In the genomic region with DNA sequence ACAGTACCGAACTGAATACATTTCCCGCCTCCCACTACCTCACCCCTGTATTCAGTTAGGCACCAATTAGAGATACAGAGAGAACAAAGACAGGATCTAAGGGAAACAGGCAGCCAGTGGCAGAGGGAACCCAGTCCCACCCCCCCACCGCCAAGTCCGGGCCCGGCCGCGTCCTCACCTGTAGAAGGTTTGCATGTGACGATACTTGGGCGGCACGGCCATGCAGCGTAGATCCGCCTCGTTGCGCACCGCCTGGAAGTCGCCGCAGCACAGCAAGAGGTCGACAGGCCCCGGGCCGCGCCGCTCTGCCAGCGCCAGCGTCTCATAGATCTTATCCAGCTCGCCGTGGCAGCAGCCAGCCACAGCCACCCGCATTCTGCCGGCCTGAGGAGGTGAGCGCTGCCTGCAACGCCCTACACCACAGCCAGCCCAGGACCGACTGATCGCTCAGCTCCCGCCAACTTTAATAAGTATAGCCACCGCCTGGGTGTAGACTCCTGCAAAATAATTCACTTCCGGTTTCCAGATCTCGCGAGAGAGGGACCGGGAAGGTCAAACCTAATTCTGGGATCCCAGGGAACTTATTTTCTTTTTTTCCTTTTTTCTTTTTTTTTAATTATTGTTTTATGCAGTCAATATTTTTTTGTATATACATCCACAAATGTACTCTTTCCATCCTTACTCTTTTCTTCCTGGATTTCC, we compare ENCODE assay signal across 8 cellular contexts. TPM values are rescaled to one million over a fixed set of nuclear protein-coding genes. Genes with fewer than 3 reads are reported as not detected.
DNase-seq lines count a peak whose midpoint lies in the region; ATAC-seq and TF ChIP-seq lines count a peak whose summit lies in the region.

A gene with protein sequence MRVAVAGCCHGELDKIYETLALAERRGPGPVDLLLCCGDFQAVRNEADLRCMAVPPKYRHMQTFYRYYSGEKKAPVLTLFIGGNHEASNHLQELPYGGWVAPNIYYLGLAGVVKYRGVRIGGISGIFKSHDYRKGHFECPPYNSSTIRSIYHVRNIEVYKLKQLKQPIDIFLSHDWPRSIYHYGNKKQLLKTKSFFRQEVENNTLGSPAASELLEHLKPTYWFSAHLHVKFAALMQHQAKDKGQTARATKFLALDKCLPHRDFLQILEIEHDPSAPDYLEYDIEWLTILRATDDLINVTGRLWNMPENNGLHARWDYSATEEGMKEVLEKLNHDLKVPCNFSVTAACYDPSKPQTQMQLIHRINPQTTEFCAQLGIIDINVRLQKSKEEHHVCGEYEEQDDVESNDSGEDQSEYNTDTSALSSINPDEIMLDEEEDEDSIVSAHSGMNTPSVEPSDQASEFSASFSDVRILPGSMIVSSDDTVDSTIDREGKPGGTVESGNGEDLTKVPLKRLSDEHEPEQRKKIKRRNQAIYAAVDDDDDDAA (minus strand): TSS at position 501 of the 702 bp plus-strand sequence. CDS start 126 bp downstream, at position 375.

- POLR2A ChIA-PET in naive thymus-derived CD8-positive, alpha-beta T cell (lab: Charles Lee), result interaction anchor here (1.0 to 5.1 kb wide), 8 partner anchors 8 to 1978 kb away, joined by 3 to 53 read pairs (median 4); partner anchors contain the start of genes ARMC8, COPB2, FAIM and MSL2

- H3K27ac Mint-ChIP-seq in activated T-helper 2 cell treated with anti-CD3 and anti-CD28 coated beads, Interferon-gamma antibody, Interleukin-2, Interleukin-4, amounts not matched to agents 10 μg/mL and 5 μg/mL and 100 μg/mL, durations not matched to agents 14 hours and 24 hours and 36 hours, result peak within 1 kb of the TSS; percentile 92
- H3K27ac Mint-ChIP-seq in naive thymus-derived CD8-positive, alpha-beta T cell, result peak within 1 kb of the TSS; percentile 95 to 99 (median 98)

- intact Hi-C loops in activated T-helper 2 cell treated with anti-CD3 and anti-CD28 coated beads, Interferon-gamma antibody, Interleukin-2, Interleukin-4, amounts not matched to agents 10 μg/mL and 5 μg/mL and 100 μg/mL, durations not matched to agents 14 hours and 24 hours and 36 hours (cut with micrococcal nuclease), result loop anchor here (1.0 to 5.0 kb wide), 2 partner anchors 13 to 107 kb away; partner anchors contain the start of gene ARMC8

- peaks cover 38% of the 10 kb centered on the region for H3K36me3 Mint-ChIP-seq in activated T-helper 2 cell treated with anti-CD3 and anti-CD28 coated beads, Interferon-gamma antibody, Interleukin-2, Interleukin-4, amounts not matched to agents 10 μg/mL and 5 μg/mL and 100 μg/mL, durations not matched to agents 14 hours and 24 hours and 36 hours (ENCODE audit: low read depth)
- H3K36me3 Mint-ChIP-seq in naive thymus-derived CD8-positive, alpha-beta T cell, result peaks cover 0 to 31% (median 2%) of the 10 kb centered on the region in 3 donors

- H3K4me3 Mint-ChIP-seq in activated T-helper 2 cell treated with anti-CD3 and anti-CD28 coated beads, Interferon-gamma antibody, Interleukin-2, Interleukin-4, amounts not matched to agents 10 μg/mL and 5 μg/mL and 100 μg/mL, durations not matched to agents 14 hours and 24 hours and 36 hours (ENCODE audit: low read depth), result peak within 1 kb of the TSS; percentile 94
- peak within 1 kb of the TSS; percentile 92 to 100 (median 98) for H3K4me3 Mint-ChIP-seq in naive thymus-derived CD8-positive, alpha-beta T cell

- H3K27me3 Mint-ChIP-seq in activated T-helper 2 cell treated with anti-CD3 and anti-CD28 coated beads, Interferon-gamma antibody, Interleukin-2, Interleukin-4, amounts not matched to agents 10 μg/mL and 5 μg/mL and 100 μg/mL, durations not matched to agents 14 hours and 24 hours and 36 hours (ENCODE audit: low read depth), result peaks cover 4% of the 10 kb centered on the region
- H3K27me3 Mint-ChIP-seq in naive thymus-derived CD8-positive, alpha-beta T cell, result no peaks in the 10 kb centered on the region

- TF ChIP-seq CTCF in LNCaP clone FGC (IDR thresholded peaks at IDR 0.05; ENCODE audit: control insufficient read depth, extremely low read depth, insufficient read depth), result no peak

- DNase-seq in ELF-1 (ENCODE audit: low read depth, low spot score), result peak; percentile 88
- DNase-seq in H4 (ENCODE audit: low spot score), result peak; percentile 80
- peak; percentile 64 for DNase-seq in LNCaP clone FGC (ENCODE audit: low read depth)
- peak; percentile 66 for DNase-seq in activated T-helper 2 cell treated with anti-CD3 and anti-CD28 coated beads, Interferon-gamma antibody, Interleukin-2, Interleukin-4, amounts not matched to agents 10 μg/mL and 5 μg/mL and 100 μg/mL, durations not matched to agents 14 hours and 24 hours and 36 hours (ENCODE audit: low spot score)
- peak; percentile 88 for DNase-seq in fibroblast of peridontal ligament (ENCODE audit: extremely low read depth)
- DNase-seq in naive thymus-derived CD8-positive, alpha-beta T cell, result peak; percentile 56 to 89 (median 77)
- DNase-seq in stimulated activated naive CD4-positive, alpha-beta T cell treated with Interleukin-2 at 50 U/mL for 16 hours (lab: John Stamatoyannopoulos, UW), result peak; percentile 81

- peaks cover 29% of the 10 kb centered on the region for H3K4me1 Mint-ChIP-seq in activated T-helper 2 cell treated with anti-CD3 and anti-CD28 coated beads, Interferon-gamma antibody, Interleukin-2, Interleukin-4, amounts not matched to agents 10 μg/mL and 5 μg/mL and 100 μg/mL, durations not matched to agents 14 hours and 24 hours and 36 hours (ENCODE audit: low read depth)
- peaks cover 10 to 45% (median 37%) of the 10 kb centered on the region in 4 donors for H3K4me1 Mint-ChIP-seq in naive thymus-derived CD8-positive, alpha-beta T cell

- TF ChIP-seq POLR2A in Raji (IDR thresholded peaks at IDR 0.05; ENCODE audit: insufficient read depth, low read depth, low read length), result peak; percentile 96

- peak within 1 kb of the TSS; percentile 87 for H3K4me3 ChIP-seq in LNCaP clone FGC (ENCODE audit: low read depth, low read length)

- no peaks in the 10 kb centered on the region for H3K9me3 Mint-ChIP-seq in activated T-helper 2 cell treated with anti-CD3 and anti-CD28 coated beads, Interferon-gamma antibody, Interleukin-2, Interleukin-4, amounts not matched to agents 10 μg/mL and 5 μg/mL and 100 μg/mL, durations not matched to agents 14 hours and 24 hours and 36 hours
- H3K9me3 Mint-ChIP-seq in naive thymus-derived CD8-positive, alpha-beta T cell, result no peaks in the 10 kb centered on the region

- ATAC-seq in naive thymus-derived CD8-positive, alpha-beta T cell, result peak; percentile 87 to 91

RNA-seq across cellular contexts. Expression of the gene that starts here (rescaled TPM):
- 27.6 and 31.9 TPM in 2 replicates for total RNA-seq in H4 (2014; rRNA removed; shearing (Covaris generic))
- 22.0 and 22.3 TPM in 2 replicates for total RNA-seq in activated T-helper 2 cell treated with anti-CD3 and anti-CD28 coated beads, Interferon-gamma antibody, Interleukin-2, Interleukin-4, amounts not matched to agents 10 μg/mL and 5 μg/mL and 100 μg/mL, durations not matched to agents 14 hours and 24 hours and 36 hours
- 10 to 100 TPM; 27.0 to 27.1 TPM for total RNA-seq in naive thymus-derived CD8-positive, alpha-beta T cell
- 10 to 100 TPM in 2 of 3 donors, 1 to 10 TPM in 1; 9.9 to 13.7 (median 10.0) TPM for polyA plus RNA-seq in naive thymus-derived CD8-positive, alpha-beta T cell

Comparison
In these comparisons a context has a peak if more than half of its experiments do, and no peak if none do; other contexts are left out.
1. Peak in every context shown above with its lines: DNase-seq, ATAC-seq and H3K4me3 ChIP-seq.